Comparison of ENCODE assay signal across 36 cellular contexts in genomic region chr20:61823242-61823641, GRCh38.
"Had no signal": no experiment of that assay in that cellular context is flagged by ENCODE, and none has a peak within 500 bp of the region (broad histone marks: within the 10 kb centered on the region; RNA-seq: fewer than 3 reads in every experiment).

No MANE protein-coding gene starts in this region.

- H3K36me3 Mint-ChIP-seq: activated CD4-positive, alpha-beta memory T cell treated with anti-CD3 and anti-CD28 coated beads for 36 hours; activated naive CD4-positive, alpha-beta T cell treated with anti-CD3 and anti-CD28 coated beads, Interleukin-2, amount 10 ng/mL, durations not matched to agents 7 days and 5 days; activated naive CD4-positive, alpha-beta T cell treated with anti-CD3 and anti-CD28 coated beads, Interleukin-2, amount 50 U/mL, for 24 hours; activated naive CD8-positive, alpha-beta T cell; activated naive CD8-positive, alpha-beta T cell treated with anti-CD3 and anti-CD28 coated beads, Interleukin-2, amount 10 ng/mL, durations not matched to agents 7 days and 5 days had no signal

- H3K27ac ChIP-seq: ascending aorta, breast epithelium, cardiac muscle cell, VCaP had no signal

- DNase-seq: activated B cell treated with CpG ODN at 0.5 μM for 24 hours; activated CD4-positive, alpha-beta memory T cell treated with anti-CD3 and anti-CD28 coated beads for 36 hours; activated CD4-positive, alpha-beta T cell treated with anti-CD3 and anti-CD28 coated beads for 4 hours; activated CD4-positive, alpha-beta T cell treated with anti-CD3 and anti-CD28 coated beads, Interleukin-2, amount 10 ng/mL, durations not matched to agents 24 days and 14 days; activated CD4-positive, alpha-beta T cell treated with anti-CD3 and anti-CD28 coated beads, Interleukin-2, amount 50 U/mL, for 1 hour; activated CD4-positive, alpha-beta T cell treated with anti-CD3 and anti-CD28 coated beads, Interleukin-2, amount 50 U/mL, for 4 hours; activated CD4-positive, CD25-positive, alpha-beta regulatory T cell treated with anti-CD3 and anti-CD28 coated beads, Interleukin-2, amount 50 U/mL, for 72 hours; activated CD8-positive, alpha-beta memory T cell treated with anti-CD3 and anti-CD28 coated beads, Interleukin-2, amount 50 U/mL, for 4 hours; activated CD8-positive, alpha-beta T cell treated with anti-CD3 and anti-CD28 coated beads for 36 hours; activated effector memory CD4-positive, alpha-beta T cell treated with Interleukin-2 at 50 U/mL for 16 hours; activated gamma-delta T cell; activated naive CD4-positive, alpha-beta T cell treated with anti-CD3 and anti-CD28 coated beads, Interleukin-2, amount 10 ng/mL, durations not matched to agents 7 days and 5 days; activated naive CD4-positive, alpha-beta T cell treated with Interleukin-2 at 50 U/mL for 16 hours; activated naive CD8-positive, alpha-beta T cell treated with anti-CD3 and anti-CD28 coated beads, Interleukin-2, amount 10 ng/mL, durations not matched to agents 7 days and 5 days; activated naive CD8-positive, alpha-beta T cell treated with anti-CD3 and anti-CD28 coated beads, Interleukin-2, amount 50 U/mL, for 24 hours; activated T-cell treated with anti-CD3 and anti-CD28 coated beads for 4 hours; activated T-cell treated with anti-CD3 and anti-CD28 coated beads, Interleukin-2, amount 50 U/mL, for 1 hour; activated T-cell treated with anti-CD3 and anti-CD28 coated beads, Interleukin-2, amount 50 U/mL, for 48 hours; amygdala; anterior cingulate cortex; caudate nucleus; cerebellar nuclear complex; T-helper 1 cell; T-helper 2 cell; T-helper 9 cell had no signal

- H3K4me3 Mint-ChIP-seq: activated B cell treated with CpG ODN at 0.5 μM for 24 hours; activated CD4-positive, alpha-beta memory T cell treated with anti-CD3 and anti-CD28 coated beads for 36 hours; activated CD4-positive, alpha-beta T cell treated with anti-CD3 and anti-CD28 coated beads, Interleukin-2, amount 10 ng/mL, durations not matched to agents 24 days and 14 days; activated CD8-positive, alpha-beta T cell treated with anti-CD3 and anti-CD28 coated beads for 36 hours; activated naive CD4-positive, alpha-beta T cell treated with anti-CD3 and anti-CD28 coated beads, Interleukin-2, amount 10 ng/mL, durations not matched to agents 7 days and 5 days; activated naive CD4-positive, alpha-beta T cell treated with anti-CD3 and anti-CD28 coated beads, Interleukin-2, amount 50 U/mL, for 24 hours; activated naive CD8-positive, alpha-beta T cell; activated naive CD8-positive, alpha-beta T cell treated with anti-CD3 and anti-CD28 coated beads, Interleukin-2, amount 10 ng/mL, durations not matched to agents 7 days and 5 days; activated naive CD8-positive, alpha-beta T cell treated with anti-CD3 and anti-CD28 coated beads, Interleukin-2, amount 50 U/mL, for 24 hours; brain; central memory CD8-positive, alpha-beta T cell; T-helper 1 cell treated with Interleukin-12 subunit alpha and Interleukin-12 subunit beta and Interleukin-4 antibody, amounts not matched to agents 30 μg/mL and 1 μg/mL, for 36 hours; T-helper 2 cell treated with Interferon-gamma antibody and Interleukin-4, amounts not matched to agents 5 μg/mL and 100 μg/mL, for 36 hours had no signal

- H3K4me1 ChIP-seq: ascending aorta, breast epithelium had no signal

- H3K9me3 ChIP-seq: ascending aorta had no signal

- FAIRE-seq: TTC549 had no signal

- H3K4me3 ChIP-seq: ascending aorta, breast epithelium, cardiac muscle cell had no signal

- H3K4me1 Mint-ChIP-seq: activated B cell treated with CpG ODN at 0.5 μM for 24 hours; activated CD4-positive, alpha-beta T cell treated with anti-CD3 and anti-CD28 coated beads, Interleukin-2, amount 10 ng/mL, durations not matched to agents 24 days and 14 days; activated naive CD4-positive, alpha-beta T cell treated with anti-CD3 and anti-CD28 coated beads, Interleukin-2, amount 10 ng/mL, durations not matched to agents 7 days and 5 days; activated naive CD4-positive, alpha-beta T cell treated with anti-CD3 and anti-CD28 coated beads, Interleukin-2, amount 50 U/mL, for 24 hours; activated naive CD8-positive, alpha-beta T cell treated with anti-CD3 and anti-CD28 coated beads, Interleukin-2, amount 10 ng/mL, durations not matched to agents 7 days and 5 days; activated naive CD8-positive, alpha-beta T cell treated with anti-CD3 and anti-CD28 coated beads, Interleukin-2, amount 50 U/mL, for 24 hours; central memory CD8-positive, alpha-beta T cell had no signal

- H3K27me3 ChIP-seq: ascending aorta, cardiac muscle cell had no signal

- ATAC-seq: activated CD8-positive, alpha-beta T cell treated with anti-CD3 and anti-CD28 coated beads for 36 hours; activated naive CD8-positive, alpha-beta T cell treated with anti-CD3 and anti-CD28 coated beads, Interleukin-2, amount 50 U/mL, for 24 hours had no signal

- H3K27me3 Mint-ChIP-seq: activated B cell treated with CpG ODN at 0.5 μM for 24 hours; activated CD4-positive, alpha-beta memory T cell treated with anti-CD3 and anti-CD28 coated beads for 36 hours; activated CD4-positive, alpha-beta T cell treated with anti-CD3 and anti-CD28 coated beads, Interleukin-2, amount 10 ng/mL, durations not matched to agents 24 days and 14 days; activated CD8-positive, alpha-beta T cell treated with anti-CD3 and anti-CD28 coated beads for 36 hours; activated naive CD4-positive, alpha-beta T cell treated with anti-CD3 and anti-CD28 coated beads, Interleukin-2, amount 10 ng/mL, durations not matched to agents 7 days and 5 days; activated naive CD8-positive, alpha-beta T cell treated with anti-CD3 and anti-CD28 coated beads, Interleukin-2, amount 10 ng/mL, durations not matched to agents 7 days and 5 days; activated naive CD8-positive, alpha-beta T cell treated with anti-CD3 and anti-CD28 coated beads, Interleukin-2, amount 50 U/mL, for 24 hours; brain had no signal

- H3K36me3 ChIP-seq: ascending aorta, breast epithelium, cardiac muscle cell had no signal
